In genomic region chr2:144659731-144660275, GRCh38 we compare ENCODE assay signal across 8 cellular contexts.
A peak's percentile ranks its signal among the peaks of the same experiment; 100 is the strongest.
DNase-seq lines count a peak whose midpoint lies in the region; ATAC-seq and TF ChIP-seq lines count a peak whose summit lies in the region.

No MANE protein-coding gene starts in this region.

- WGBS in smooth muscle cell (ENCODE audit: low lambda C conversion rate) = 66% methylated on average over 10 of the region's 10 CpGs

- H3K4me1 Mint-ChIP-seq in central memory CD8-positive, alpha-beta T cell = peaks cover 16% of the 10 kb centered on the region

- H3K9ac ChIP-seq in smooth muscle cell (ENCODE audit: low read depth) (no peak overlapping the region), Karpas-422 (ENCODE audit: low read length) (no peak overlapping the region)

- H3K9me3 ChIP-seq in smooth muscle cell (replicated peaks; ENCODE audit: low read depth) (no peaks in the 10 kb centered on the region), Karpas-422 (ENCODE audit: low read length) (no peaks in the 10 kb centered on the region)

- H3K9me3 Mint-ChIP-seq in central memory CD8-positive, alpha-beta T cell = no peaks in the 10 kb centered on the region

- ATAC-seq in central memory CD8-positive, alpha-beta T cell (replicated peaks; ENCODE audit: extremely low read depth, poor library complexity, severe bottlenecking) = peak; percentile 98
- no peak for ATAC-seq in HG02840 (IDR thresholded peaks at IDR 0.05; ENCODE audit: low FRiP score, unreplicated experiment)

- H3K4me1 ChIP-seq in smooth muscle cell (ENCODE audit: low read depth) = no peaks in the 10 kb centered on the region
- H3K4me1 ChIP-seq in Karpas-422 (ENCODE audit: low read length) = peaks cover 18% of the 10 kb centered on the region

- H3K4me2 ChIP-seq in smooth muscle cell (peak overlapping the region; percentile 29), Karpas-422 (ENCODE audit: low read depth, low read length, poor library complexity, severe bottlenecking) (no peak overlapping the region)

- peak overlapping the region; percentile 89 for H3K27ac Mint-ChIP-seq in central memory CD8-positive, alpha-beta T cell (ENCODE audit: low read depth)

- TF ChIP-seq CTCF in smooth muscle cell (IDR thresholded peaks at IDR 0.05; ENCODE audit: borderline replicate concordance, insufficient read depth, poor library complexity, severe bottlenecking) = no peak

- no peak overlapping the region for H3K4me3 Mint-ChIP-seq in central memory CD8-positive, alpha-beta T cell

- H4K20me1 ChIP-seq in smooth muscle cell (ENCODE audit: low read depth) (no peaks in the 10 kb centered on the region), Karpas-422 (ENCODE audit: insufficient read depth, low read depth, low read length) (no peaks in the 10 kb centered on the region)

- H3K27me3 ChIP-seq in smooth muscle cell (ENCODE audit: low read depth) (no peaks in the 10 kb centered on the region), Karpas-422 (ENCODE audit: low read length) (no peaks in the 10 kb centered on the region)

- H2AFZ ChIP-seq in smooth muscle cell (ENCODE audit: low read depth) (no peak overlapping the region), Karpas-422 (ENCODE audit: low read length) (no peak overlapping the region)

- no peaks in the 10 kb centered on the region for H3K9me2 ChIP-seq in Karpas-422 (replicated peaks; ENCODE audit: insufficient read depth, low read length)

- no peaks in the 10 kb centered on the region for H3K36me3 ChIP-seq in smooth muscle cell (ENCODE audit: low read depth)
- no peaks in the 10 kb centered on the region for H3K36me3 ChIP-seq in Karpas-422 (ENCODE audit: insufficient read depth, low read length)

- H3K79me2 ChIP-seq in smooth muscle cell (ENCODE audit: low read depth) (peaks cover under 1% of the 10 kb centered on the region), Karpas-422 (ENCODE audit: low read length) (no peaks in the 10 kb centered on the region)

- no peaks in the 10 kb centered on the region for H3F3A ChIP-seq in smooth muscle cell (ENCODE audit: low read depth)

- H3K4me3 ChIP-seq in smooth muscle cell (no peak overlapping the region), Karpas-422 (ENCODE audit: low read length) (no peak overlapping the region)

- no peaks in the 10 kb centered on the region for H3K27me3 Mint-ChIP-seq in central memory CD8-positive, alpha-beta T cell

- DNase-seq in GM04503 (ENCODE audit: low read depth) = peak; percentile 94
- DNase-seq in RPMI7951 (ENCODE audit: low read depth) = peak; percentile 99
- peak in 1 of 2 donors; percentile 72 for DNase-seq in central memory CD8-positive, alpha-beta T cell (ENCODE audit: low spot score in 2 of 2)
- DNase-seq in smooth muscle cell (lab: John Stamatoyannopoulos, UW; ENCODE audit: unreplicated experiment) = no peak
- no peak for DNase-seq in HuH-7.5 (ENCODE audit: low spot score)
- no peak for DNase-seq in NCI-H526 treated with DMSO at 0.1 percent for 48 hours (lab: John Stamatoyannopoulos, UW)
- DNase-seq in Karpas-422 = no peak

- H3K27ac ChIP-seq in smooth muscle cell (ENCODE audit: low read depth) = peak overlapping the region; percentile 75
- no peak overlapping the region for H3K27ac ChIP-seq in Karpas-422 (ENCODE audit: low read length)

- H3K36me3 Mint-ChIP-seq in central memory CD8-positive, alpha-beta T cell (ENCODE audit: insufficient read depth) = peaks cover 5% of the 10 kb centered on the region

Comparison
In these comparisons a context has a peak if more than half of its experiments do, and no peak if none do; other contexts are left out.
1. DNase-seq: peak in GM04503 (single experiment) and RPMI7951 (single experiment); none in smooth muscle cell (single experiment), HuH-7.5 (single experiment), NCI-H526 treated with DMSO at 0.1 percent for 48 hours (single experiment) and Karpas-422 (single experiment).